In the genomic region with DNA sequence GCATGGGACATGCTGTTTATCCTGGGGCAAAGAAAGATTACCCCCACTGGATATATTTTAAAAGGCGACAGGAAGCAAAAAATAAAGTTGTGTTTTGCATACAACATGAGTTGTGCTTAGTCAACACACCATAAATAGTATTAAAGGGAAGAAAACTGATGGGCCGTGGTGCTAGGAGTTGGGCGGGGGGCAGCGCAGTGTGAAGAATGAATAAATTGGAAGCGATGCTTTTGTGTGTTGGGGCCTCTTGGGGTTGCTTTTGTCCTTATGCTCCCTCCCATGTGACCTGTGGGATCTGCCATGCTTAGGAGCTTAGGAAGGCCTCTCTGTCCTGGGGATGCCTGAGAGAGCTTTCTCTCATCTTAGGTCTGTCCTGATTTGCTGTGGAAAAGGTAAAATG, we compare ENCODE assay signal across 23 cellular contexts. TPM values are rescaled to one million over a fixed set of nuclear protein-coding genes. Genes with fewer than 3 reads are reported as not detected.
DNase-seq lines count a peak whose midpoint lies in the region; ATAC-seq and TF ChIP-seq lines count a peak whose summit lies in the region.
"Had no signal": no experiment of that assay in that cellular context is flagged by ENCODE, and none has a peak within 500 bp of the region (broad histone marks: within the 10 kb centered on the region; RNA-seq: fewer than 3 reads in every experiment).

No MANE protein-coding gene starts in this region.

- CTCF ChIA-PET in SK-N-SH (lab: Yijun Ruan, JAX) = no interaction called here
- CTCF ChIA-PET in PC-9 (lab: Charles Lee) = interaction anchor here (0.8 to 2.6 kb wide), 4 partner anchors 25 to 222 kb away, joined by 4 to 18 read pairs (median 4); no protein-coding TSS in a partner anchor

- H3K79me2 ChIP-seq in SK-N-SH (ENCODE audit: insufficient read depth) = no peaks in the 10 kb centered on the region
- H3K79me2 ChIP-seq in PC-9 (ENCODE audit: low read depth) = no peaks in the 10 kb centered on the region
- H3K79me2 ChIP-seq in smooth muscle cell (ENCODE audit: low read depth) = no peaks in the 10 kb centered on the region

- no peak for TF ChIP-seq EP300 in SK-N-SH (IDR thresholded peaks at IDR 0.05; ENCODE audit: borderline replicate concordance in 1 of 2, low read depth in 1 of 2, low read length in 1 of 2)

- H3K36me3 ChIP-seq in SK-N-SH (replicated peaks in 1 of 2; ENCODE audit: control insufficient read depth in 1 of 2, insufficient read depth in 2 of 2, low read length in 1 of 2) = no peaks in the 10 kb centered on the region
- H3K36me3 ChIP-seq in PC-9 (ENCODE audit: low read depth) = peaks cover 4% of the 10 kb centered on the region; the same call in 1 of the 2 replicates
- no peaks in the 10 kb centered on the region for H3K36me3 ChIP-seq in smooth muscle cell (ENCODE audit: low read depth)
- H3K36me3 ChIP-seq: gastroesophageal sphincter, pancreas, right atrium auricular region, transverse colon had no signal

- DNase-seq in SK-N-SH (no peak), PC-9 (no peak), germinal center (ENCODE audit: low spot score) (peak; percentile 30), smooth muscle cell (lab: John Stamatoyannopoulos, UW; ENCODE audit: unreplicated experiment) (no peak), anterior cingulate cortex (lab: John Stamatoyannopoulos, UW) (no peak)
- DNase-seq: activated CD4-positive, alpha-beta T cell treated with anti-CD3 and anti-CD28 coated beads for 4 hours; GOT3; naive B cell; NCI-H1694; pancreas; SIG-M5; transverse colon had no signal

- H3K9me3 ChIP-seq in SK-N-SH (no peaks in the 10 kb centered on the region), PC-9 (ENCODE audit: insufficient read depth, low read depth) (peaks cover 9% of the 10 kb centered on the region), smooth muscle cell (replicated peaks; ENCODE audit: low read depth) (no peaks in the 10 kb centered on the region)
- H3K9me3 ChIP-seq: pancreas, transverse colon had no signal

- TF ChIP-seq CTCF in SK-N-SH (IDR thresholded peaks at IDR 0.05) = no peak
- TF ChIP-seq CTCF in PC-9 (conservative IDR thresholded peaks at IDR 0.05) = no peak
- no peak for TF ChIP-seq CTCF in smooth muscle cell (IDR thresholded peaks at IDR 0.05; ENCODE audit: borderline replicate concordance, insufficient read depth, poor library complexity, severe bottlenecking)

- H3K27me3 ChIP-seq in SK-N-SH (ENCODE audit: insufficient read depth) (no peaks in the 10 kb centered on the region), PC-9 (ENCODE audit: insufficient read depth, low read depth) (no peaks in the 10 kb centered on the region), smooth muscle cell (ENCODE audit: low read depth) (no peaks in the 10 kb centered on the region)
- H3K27me3 ChIP-seq: gastroesophageal sphincter, pancreas, right atrium auricular region, transverse colon had no signal

- 78% methylated on average over 5 of the region's 5 CpGs for WGBS in SK-N-SH (ENCODE audit: low lambda C conversion rate)
- 95% methylated on average over 5 of the region's 5 CpGs for WGBS in smooth muscle cell (ENCODE audit: low lambda C conversion rate)

- TF ChIP-seq RAD21 in SK-N-SH (IDR thresholded peaks at IDR 0.05; ENCODE audit: low read length) = no peak

- POLR2A ChIA-PET in SK-N-SH (lab: Yijun Ruan, JAX) (no interaction called here), PC-9 (lab: Charles Lee; ENCODE audit: unreplicated experiment) (no interaction called here)

- H3K9me2 ChIP-seq in SK-N-SH = no peaks in the 10 kb centered on the region
- H3K9me2 ChIP-seq in PC-9 (ENCODE audit: insufficient read depth) = no peaks in the 10 kb centered on the region

- no peak overlapping the region for H3K4me2 ChIP-seq in SK-N-SH
- peak overlapping the region; percentile 54 for H3K4me2 ChIP-seq in PC-9
- H3K4me2 ChIP-seq in smooth muscle cell = peak overlapping the region; percentile 74

- H4K20me1 ChIP-seq in SK-N-SH (ENCODE audit: insufficient read depth) = no peaks in the 10 kb centered on the region
- H4K20me1 ChIP-seq in PC-9 (ENCODE audit: insufficient read depth) = no peaks in the 10 kb centered on the region
- no peaks in the 10 kb centered on the region for H4K20me1 ChIP-seq in smooth muscle cell (ENCODE audit: low read depth)

- BruUV-seq in PC-9 (replicated peaks; lab: Mats Ljungman, UMichigan) = TSS peak; percentile 75

- ATAC-seq in SK-N-SH treated with all-trans-retinoic acid at 6 μM for 48 hours = no peak
- no peak for ATAC-seq in GM21723 (IDR thresholded peaks at IDR 0.05; ENCODE audit: unreplicated experiment)
- no peak for ATAC-seq in GM19351 (IDR thresholded peaks at IDR 0.05; ENCODE audit: unreplicated experiment)
- ATAC-seq: activated T-helper 17 cell treated with anti-CD3 and anti-CD28 coated beads, Interleukin-2, amount 50 U/mL, for 72 hours; gastroesophageal sphincter; pancreas had no signal

- H2AFZ ChIP-seq in SK-N-SH (ENCODE audit: low read depth) (peak overlapping the region; percentile 67; the same call in 1 of the 2 replicates), PC-9 (no peak overlapping the region), smooth muscle cell (ENCODE audit: low read depth) (peak overlapping the region; percentile 61)

- H3F3A ChIP-seq in SK-N-SH (replicated peaks; ENCODE audit: insufficient read depth) = no peaks in the 10 kb centered on the region
- H3F3A ChIP-seq in PC-9 (ENCODE audit: insufficient read depth, low read depth) = peaks cover 48% of the 10 kb centered on the region
- peaks cover 11% of the 10 kb centered on the region for H3F3A ChIP-seq in smooth muscle cell (ENCODE audit: low read depth)

- H3K4me3 ChIP-seq in SK-N-SH (ENCODE audit: low read depth in 2 of 2, low read length in 1 of 2) (no peak overlapping the region), PC-9 (peak overlapping the region; percentile 14; the same call in 1 of the 2 replicates), smooth muscle cell (peak overlapping the region; percentile 12)
- H3K4me3 ChIP-seq: gastroesophageal sphincter, pancreas, right atrium auricular region, transverse colon had no signal

- intact Hi-C loops in PC-9 (cut with micrococcal nuclease; ENCODE audit: unreplicated experiment) = loop anchor here (1.0 to 5.0 kb wide), 9 partner anchors 66 to 839 kb away; partner anchors contain the start of genes ANKMY2, BZW2, CRPPA and TSPAN13

- no peak overlapping the region for H3K27ac ChIP-seq in SK-N-SH (ENCODE audit: low read depth in 2 of 2, low read length in 1 of 2)
- peak overlapping the region; percentile 71 for H3K27ac ChIP-seq in PC-9
- H3K27ac ChIP-seq in smooth muscle cell (ENCODE audit: low read depth) = peak overlapping the region; percentile 64
- H3K27ac ChIP-seq: C4-2B, gastroesophageal sphincter, pancreas, right atrium auricular region had no signal

- H3K4me1 ChIP-seq in SK-N-SH (ENCODE audit: control insufficient read depth in 1 of 2, insufficient read depth in 2 of 2, low read depth in 1 of 2, low read length in 1 of 2) = peaks cover 0 to 16% of the 10 kb centered on the region in 2 experiments; a peak in 1 of 4 replicates
- peaks cover 70% of the 10 kb centered on the region for H3K4me1 ChIP-seq in PC-9 (replicated peaks; ENCODE audit: insufficient read depth)
- H3K4me1 ChIP-seq in smooth muscle cell (ENCODE audit: low read depth) = peaks cover 18% of the 10 kb centered on the region
- H3K4me1 ChIP-seq: gastroesophageal sphincter, right atrium auricular region had no signal

- H3K9ac ChIP-seq in SK-N-SH (no peak overlapping the region), smooth muscle cell (ENCODE audit: low read depth) (no peak overlapping the region)

TF ChIP-seq in SK-N-SH, 30 proteins besides CTCF, POLR2A, EP300 and RAD21:
- no peak for TF ChIP-seq GABPA (IDR thresholded peaks at IDR 0.05; ENCODE audit: low read depth)
- TF ChIP-seq TAF1 (IDR thresholded peaks at IDR 0.05; ENCODE audit: borderline replicate concordance, low read depth, low read length) = no peak
- no peak for TF ChIP-seq JUND (IDR thresholded peaks at IDR 0.05)

TF ChIP-seq in SK-N-SH treated with all-trans-retinoic acid at 6 μM for 48 hours, 23 proteins besides CTCF, POLR2A, EP300 and RAD21 (continues in another document):
- TF ChIP-seq ARNTL (CRISPR knock-in tag; IDR thresholded peaks at IDR 0.05; ENCODE audit: borderline replicate concordance, low read depth) (no peak), ZC3H10 (CRISPR knock-in tag; IDR thresholded peaks at IDR 0.05) (no peak), TOX (CRISPR knock-in tag; IDR thresholded peaks at IDR 0.05; ENCODE audit: borderline replicate concordance) (no peak), ZNF70 (CRISPR knock-in tag; IDR thresholded peaks at IDR 0.05) (no peak), POU6F1 (CRISPR knock-in tag; IDR thresholded peaks at IDR 0.05; ENCODE audit: borderline replicate concordance, low read depth) (no peak)
- TF ChIP-seq, protein P1, sequence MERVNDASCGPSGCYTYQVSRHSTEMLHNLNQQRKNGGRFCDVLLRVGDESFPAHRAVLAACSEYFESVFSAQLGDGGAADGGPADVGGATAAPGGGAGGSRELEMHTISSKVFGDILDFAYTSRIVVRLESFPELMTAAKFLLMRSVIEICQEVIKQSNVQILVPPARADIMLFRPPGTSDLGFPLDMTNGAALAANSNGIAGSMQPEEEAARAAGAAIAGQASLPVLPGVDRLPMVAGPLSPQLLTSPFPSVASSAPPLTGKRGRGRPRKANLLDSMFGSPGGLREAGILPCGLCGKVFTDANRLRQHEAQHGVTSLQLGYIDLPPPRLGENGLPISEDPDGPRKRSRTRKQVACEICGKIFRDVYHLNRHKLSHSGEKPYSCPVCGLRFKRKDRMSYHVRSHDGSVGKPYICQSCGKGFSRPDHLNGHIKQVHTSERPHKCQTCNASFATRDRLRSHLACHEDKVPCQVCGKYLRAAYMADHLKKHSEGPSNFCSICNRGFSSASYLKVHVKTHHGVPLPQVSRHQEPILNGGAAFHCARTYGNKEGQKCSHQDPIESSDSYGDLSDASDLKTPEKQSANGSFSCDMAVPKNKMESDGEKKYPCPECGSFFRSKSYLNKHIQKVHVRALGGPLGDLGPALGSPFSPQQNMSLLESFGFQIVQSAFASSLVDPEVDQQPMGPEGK (CRISPR knock-in tag; IDR thresholded peaks at IDR 0.05; ENCODE audit: borderline replicate concordance) = no peak

RNA-seq across cellular contexts. Expression of gene AGR3, which starts 35.0 kb away (rescaled TPM):
- polyA plus RNA-seq in SK-N-SH (2012; rRNA removed) (not detected in 2 replicates), smooth muscle cell (not detected in 2 replicates)
- polyA plus RNA-seq in SK-N-SH (2012; cell fraction: cytosol; rRNA removed) = not detected in 2 replicates
- not detected in 2 replicates for polyA plus RNA-seq in SK-N-SH (2012; cell fraction: nucleus; rRNA removed)
- total RNA-seq in PC-9 (2021) (0.57 and 0.63 TPM in 2 replicates), smooth muscle cell (not detected in 2 replicates)
- total RNA-seq: activated naive CD4-positive, alpha-beta T cell treated with anti-CD3 and anti-CD28 coated beads, Interleukin-2, amount 50 U/mL, for 72 hours; activated T-helper 17 cell treated with anti-CD3 and anti-CD28 coated beads, Interleukin-2, amount 50 U/mL, for 72 hours; cerebellum; M059J; right atrium auricular region had no signal
- polyA plus RNA-seq: IgD-negative memory B cell had no signal

Comparison
In these comparisons a context has a peak if more than half of its experiments do, and no peak if none do; other contexts are left out.
1. H3K27ac ChIP-seq: peak in PC-9 (single experiment) and smooth muscle cell (single experiment); none in SK-N-SH (0 of 2).
2. H3K4me3 ChIP-seq: peak in PC-9 (single experiment) and smooth muscle cell (single experiment); none in SK-N-SH (0 of 2).